In genomic region chr15:90829942-90830440, GRCh38 we compare ENCODE assay signal across 9 cellular contexts. TPM values are rescaled to one million over a fixed set of nuclear protein-coding genes. Genes with fewer than 3 reads are reported as not detected.
DNase-seq lines count a peak whose midpoint lies in the region; ATAC-seq, FAIRE-seq and TF ChIP-seq lines count a peak whose summit lies in the region.
"Had no signal": no experiment of that assay in that cellular context is flagged by ENCODE, and none has a peak within 500 bp of the region (broad histone marks: within the 10 kb centered on the region; RNA-seq: fewer than 3 reads in every experiment).

No MANE protein-coding gene starts in this region.

- DNase-seq in GM12891 (ENCODE audit: insufficient read length, low spot score) (no peak), KG1 (lab: John Stamatoyannopoulos, UW) (peak; percentile 50), renal cortical epithelial cell (ENCODE audit: low read depth) (peak; percentile 45), kidney tubule cell (ENCODE audit: low spot score) (no peak)
- peak; percentile 69 for DNase-seq in activated naive CD8-positive, alpha-beta T cell treated with anti-CD3 and anti-CD28 coated beads, Interleukin-2, amount 50 U/mL, for 24 hours

- H3K4me3 Mint-ChIP-seq in activated naive CD8-positive, alpha-beta T cell treated with anti-CD3 and anti-CD28 coated beads, Interleukin-2, amount 50 U/mL, for 24 hours: peak overlapping the region; percentile 62
- H3K4me3 Mint-ChIP-seq: brain had no signal

- H3K27me3 Mint-ChIP-seq in activated naive CD8-positive, alpha-beta T cell treated with anti-CD3 and anti-CD28 coated beads, Interleukin-2, amount 50 U/mL, for 24 hours: no peaks in the 10 kb centered on the region
- H3K27me3 Mint-ChIP-seq: brain had no signal

- peak; percentile 94 for ATAC-seq in activated naive CD8-positive, alpha-beta T cell treated with anti-CD3 and anti-CD28 coated beads, Interleukin-2, amount 50 U/mL, for 24 hours
- ATAC-seq in GM19452 (IDR thresholded peaks at IDR 0.05; ENCODE audit: unreplicated experiment): no peak
- no peak for ATAC-seq in GM21515 (IDR thresholded peaks at IDR 0.05; ENCODE audit: unreplicated experiment)
- ATAC-seq in GM18873 (IDR thresholded peaks at IDR 0.05; ENCODE audit: low FRiP score, unreplicated experiment): no peak

- H3K4me1 Mint-ChIP-seq in activated naive CD8-positive, alpha-beta T cell treated with anti-CD3 and anti-CD28 coated beads, Interleukin-2, amount 50 U/mL, for 24 hours: peaks cover 45% of the 10 kb centered on the region

- TF ChIP-seq POLR2A in GM12891 (IDR thresholded peaks at IDR 0.05; ENCODE audit: low read depth, low read length): no peak

- no peaks in the 10 kb centered on the region for H3K9me3 Mint-ChIP-seq in activated naive CD8-positive, alpha-beta T cell treated with anti-CD3 and anti-CD28 coated beads, Interleukin-2, amount 50 U/mL, for 24 hours

- H3K27ac Mint-ChIP-seq in activated naive CD8-positive, alpha-beta T cell treated with anti-CD3 and anti-CD28 coated beads, Interleukin-2, amount 50 U/mL, for 24 hours: peak overlapping the region; percentile 91
- H3K27ac Mint-ChIP-seq: brain had no signal

- peak; percentile 43 for FAIRE-seq in GM12891 (lab: Jason Lieb, UNC)

- no peaks in the 10 kb centered on the region for H3K36me3 Mint-ChIP-seq in activated naive CD8-positive, alpha-beta T cell treated with anti-CD3 and anti-CD28 coated beads, Interleukin-2, amount 50 U/mL, for 24 hours (ENCODE audit: low read depth)
- H3K36me3 Mint-ChIP-seq: brain had no signal

TF ChIP-seq in GM12891, 5 proteins besides CTCF, POLR2A, EP300 and RAD21:
- TF ChIP-seq POLR2AphosphoS5 (IDR thresholded peaks at IDR 0.05; ENCODE audit: low read depth, low read length): no peak
- TF ChIP-seq SPI1 (IDR thresholded peaks at IDR 0.05; ENCODE audit: low read depth, low read length): no peak
- TF ChIP-seq POU2F2 (IDR thresholded peaks at IDR 0.05; ENCODE audit: low read depth, low read length): no peak
- TF ChIP-seq PAX5 (IDR thresholded peaks at IDR 0.05; ENCODE audit: insufficient read depth, low read length, severe bottlenecking): no peak
- no peak for TF ChIP-seq TAF1 (IDR thresholded peaks at IDR 0.05; ENCODE audit: low read depth, low read length)

RNA-seq across cellular contexts. Expression of gene FURIN, which starts 38.4 kb away (rescaled TPM):
- polyA plus RNA-seq in GM12891 (2012; ENCODE audit: low read depth, missing spikeins): 28.0 TPM
- total RNA-seq in renal cortical epithelial cell: 59.2 and 124 TPM in 2 replicates

RNA-seq across cellular contexts. Expression of gene FES, which starts 54.3 kb away (rescaled TPM):
- 9.3 TPM for polyA plus RNA-seq in GM12891 (2012; ENCODE audit: low read depth, missing spikeins)
- total RNA-seq in renal cortical epithelial cell: 3.3 and 7.1 TPM in 2 replicates

Comparison
In these comparisons a context has a peak if more than half of its experiments do, and no peak if none do; other contexts are left out.
1. DNase-seq: peak in KG1 (single experiment), activated naive CD8-positive, alpha-beta T cell treated with anti-CD3 and anti-CD28 coated beads, Interleukin-2, amount 50 U/mL, for 24 hours (single experiment) and renal cortical epithelial cell (single experiment); none in GM12891 (single experiment) and kidney tubule cell (single experiment).